ENCODE assay signal across 1 cellular context in the genomic region with DNA sequence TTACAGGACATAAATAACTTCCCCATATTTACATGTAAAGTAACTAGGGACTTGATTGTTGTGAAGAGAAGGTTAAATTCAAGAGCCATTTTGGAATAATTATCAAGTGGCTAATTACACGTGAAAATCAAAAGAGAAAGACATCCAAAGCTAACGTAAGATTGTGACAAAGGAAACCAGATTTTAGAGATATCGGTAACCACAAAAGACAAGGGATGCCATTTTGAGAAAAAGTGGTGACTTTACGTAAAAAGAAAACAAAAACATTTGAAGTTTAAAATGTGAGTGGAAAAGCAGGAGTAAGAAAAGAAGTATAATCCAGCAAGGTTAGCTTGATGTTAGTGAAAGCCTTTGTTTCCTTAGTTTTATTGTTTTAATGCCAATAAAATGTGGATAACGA.
TF ChIP-seq lines count a peak whose summit lies in the region.

No MANE protein-coding gene starts in this region.

TF ChIP-seq in K562, 482 proteins besides CTCF, POLR2A, EP300 and RAD21 (continued from another document):
- TF ChIP-seq ARID3B (CRISPR knock-in tag; IDR thresholded peaks at IDR 0.05; ENCODE audit: borderline replicate concordance) (no peak), ZNF280A (IDR thresholded peaks at IDR 0.05; ENCODE audit: low read depth, partially characterized antibody) (no peak), RNF2 (IDR thresholded peaks at IDR 0.05) (no peak), FOXK2 (conservative IDR thresholded peaks at IDR 0.05 in 1 of 2, IDR thresholded peaks at IDR 0.05 in 1 of 2; ENCODE audit: low read depth in 2 of 2) (no peak), MCM3 (IDR thresholded peaks at IDR 0.05) (no peak), ZNF140 (CRISPR knock-in tag; IDR thresholded peaks at IDR 0.05) (no peak), ZNF143 (CRISPR knock-in tag; IDR thresholded peaks at IDR 0.05) (no peak), IRF2 (CRISPR knock-in tag; IDR thresholded peaks at IDR 0.05) (no peak), NRF1 (conservative IDR thresholded peaks at IDR 0.05 in 1 of 2, IDR thresholded peaks at IDR 0.05 in 1 of 2) (no peak), ZNF584 (CRISPR knock-in tag; IDR thresholded peaks at IDR 0.05; ENCODE audit: low read depth) (no peak), SETDB1 (IDR thresholded peaks at IDR 0.05; ENCODE audit: low read length) (no peak), LARP7 (IDR thresholded peaks at IDR 0.05) (no peak), BHLHE40 (IDR thresholded peaks at IDR 0.05; ENCODE audit: low read length) (no peak)
